13 cellular contexts compared by ENCODE assay signal in genomic region chr4:119209586-119209985, GRCh38. TPM values are rescaled to one million over a fixed set of nuclear protein-coding genes. Genes with fewer than 3 reads are reported as not detected.
DNase-seq lines count a peak whose midpoint lies in the region; ATAC-seq and TF ChIP-seq lines count a peak whose summit lies in the region.
"Had no signal": no experiment of that assay in that cellular context is flagged by ENCODE, and none has a peak within 500 bp of the region (broad histone marks: within the 10 kb centered on the region; RNA-seq: fewer than 3 reads in every experiment).

No MANE protein-coding gene starts in this region.

- no peaks in the 10 kb centered on the region for H3K27me3 ChIP-seq in BLaER1 treated with 17β-estradiol and CSF1 and Interleukin-3, amounts not matched to agents 10 nM and 100 nM
- H3K27me3 ChIP-seq in HCT116 (ENCODE audit: insufficient read depth, low read length): no peaks in the 10 kb centered on the region
- no peaks in the 10 kb centered on the region for H3K27me3 ChIP-seq in mammary epithelial cell (ENCODE audit: insufficient read depth, low read length)
- no peaks in the 10 kb centered on the region for H3K27me3 ChIP-seq in muscle layer of duodenum (ENCODE audit: low read depth, low read length)
- no peaks in the 10 kb centered on the region for H3K27me3 ChIP-seq in WERI-Rb-1 (ENCODE audit: insufficient read depth, low read depth, severe bottlenecking)
- no peaks in the 10 kb centered on the region for H3K27me3 ChIP-seq in endodermal cell (ENCODE audit: control insufficient read depth, insufficient read depth, low read length, poor library complexity, severe bottlenecking)
- H3K27me3 ChIP-seq: gastroesophageal sphincter, upper lobe of right lung had no signal

- WGBS in mammary epithelial cell (ENCODE audit: low coverage, missing lambda C conversion rate): 94% methylated on average over 1 of the region's 1 CpG
- WGBS in endodermal cell (ENCODE audit: insufficient coverage in 1 of 2, insufficient read length in 1 of 2), 2 experiments: 97 to 100% methylated on average over 1 of the region's 1 CpG

- no peaks in the 10 kb centered on the region for H3K36me3 Mint-ChIP-seq in endodermal cell (ENCODE audit: low read depth)
- H3K36me3 Mint-ChIP-seq: CD4-positive, CD25-positive, alpha-beta regulatory T cell had no signal

- no peaks in the 10 kb centered on the region for H3K9me3 Mint-ChIP-seq in endodermal cell
- H3K9me3 Mint-ChIP-seq: CD4-positive, CD25-positive, alpha-beta regulatory T cell had no signal

- no peak overlapping the region for H3K27ac Mint-ChIP-seq in endodermal cell

- H2AFZ ChIP-seq in HCT116 (ENCODE audit: low read depth, low read length, poor library complexity, severe bottlenecking) (no peak overlapping the region), mammary epithelial cell (ENCODE audit: low read depth, low read length) (peak overlapping the region; percentile 47)

- BruUV-seq in HCT116 (replicated peaks; lab: Mats Ljungman, UMichigan) (no TSS peak), mammary epithelial cell (replicated peaks; lab: Mats Ljungman, UMichigan) (no TSS peak)

- dilution Hi-C loops in mammary epithelial cell (cut with HindIII; ENCODE audit: low sequenced_read_pairs): no loop called here

- H3K4me3 ChIP-seq in BLaER1 treated with 17β-estradiol and CSF1 and Interleukin-3, amounts not matched to agents 10 nM and 100 nM: no peak overlapping the region
- H3K4me3 ChIP-seq in HCT116 (replicated peaks in 1 of 2; ENCODE audit: low read depth in 1 of 2, low read length in 2 of 2): peak overlapping the region in 1 of 2 experiments; percentile 18; a peak in 1 of 4 replicates
- H3K4me3 ChIP-seq in mammary epithelial cell (replicated peaks in 1 of 3; ENCODE audit: insufficient read depth in 1 of 3, low read depth in 2 of 3, low read length in 3 of 3): no peak overlapping the region
- no peak overlapping the region for H3K4me3 ChIP-seq in muscle layer of duodenum (ENCODE audit: low read depth in 1 of 2, low read length in 2 of 2)
- no peak overlapping the region for H3K4me3 ChIP-seq in WERI-Rb-1 (ENCODE audit: low read depth, low read length)
- H3K4me3 ChIP-seq in endodermal cell (ENCODE audit: low read length): no peak overlapping the region
- H3K4me3 ChIP-seq: gastroesophageal sphincter, psoas muscle, SK-N-MC, upper lobe of right lung had no signal

- peak overlapping the region in 3 of 11 experiments; percentile 3 to 39 (median 27); a peak in 4 of 22 replicates for H3K27ac ChIP-seq in BLaER1 treated with 17β-estradiol and CSF1 and Interleukin-3, amounts not matched to agents 10 nM and 100 nM
- H3K27ac ChIP-seq in HCT116 (ENCODE audit: low read depth, low read length): peak overlapping the region; percentile 70
- peak overlapping the region; percentile 100 for H3K27ac ChIP-seq in mammary epithelial cell (ENCODE audit: insufficient read depth, low read depth, low read length)
- peak overlapping the region; percentile 62 for H3K27ac ChIP-seq in muscle layer of duodenum (ENCODE audit: low read length)
- H3K27ac ChIP-seq in WERI-Rb-1: no peak overlapping the region
- no peak overlapping the region for H3K27ac ChIP-seq in endodermal cell (ENCODE audit: low read depth, low read length)
- H3K27ac ChIP-seq: psoas muscle, SK-N-MC, upper lobe of right lung had no signal

- CTCF ChIA-PET in HCT116 (lab: Charles Lee) (no interaction called here), mammary epithelial cell (lab: Charles Lee; ENCODE audit: low non-redundant PET) (no interaction called here)

- intact Hi-C loops in HCT116 (cut with micrococcal nuclease): no loop called here
- intact Hi-C loops in mammary epithelial cell (cut with micrococcal nuclease): no loop called here

- ATAC-seq in HCT116: no peak
- ATAC-seq: gastroesophageal sphincter, psoas muscle, upper lobe of right lung had no signal

- in situ Hi-C loops in mammary epithelial cell (cut with MboI; ENCODE audit: low sequenced_read_pairs in 2 of 2): no loop called here

- no peak overlapping the region for H3K4me3 Mint-ChIP-seq in endodermal cell

- H3K27me3 Mint-ChIP-seq in endodermal cell (ENCODE audit: insufficient read depth): no peaks in the 10 kb centered on the region

- no peaks in the 10 kb centered on the region for H3K36me3 ChIP-seq in BLaER1 treated with 17β-estradiol and CSF1 and Interleukin-3, amounts not matched to agents 10 nM and 100 nM
- no peaks in the 10 kb centered on the region for H3K36me3 ChIP-seq in HCT116 (ENCODE audit: control insufficient read depth in 1 of 2, insufficient read depth in 2 of 2, low read length in 2 of 2)
- no peaks in the 10 kb centered on the region for H3K36me3 ChIP-seq in mammary epithelial cell (ENCODE audit: insufficient read depth, low read length)
- H3K36me3 ChIP-seq in muscle layer of duodenum (ENCODE audit: control insufficient read depth in 1 of 2, insufficient read depth in 2 of 2, low read length in 2 of 2): peaks cover 0 to 5% of the 10 kb centered on the region in 2 donors
- H3K36me3 ChIP-seq in WERI-Rb-1: no peaks in the 10 kb centered on the region
- H3K36me3 ChIP-seq in endodermal cell (ENCODE audit: control insufficient read depth, insufficient read depth, low read length): no peaks in the 10 kb centered on the region
- H3K36me3 ChIP-seq: gastroesophageal sphincter, upper lobe of right lung had no signal

- TF ChIP-seq POLR2A in HCT116 (IDR thresholded peaks at IDR 0.05; ENCODE audit: borderline replicate concordance, extremely low read depth, insufficient read depth, insufficient read length): no peak

- POLR2A ChIA-PET in HCT116 (lab: Charles Lee): interaction anchor here (1.5 to 1.7 kb wide), 2 partner anchors 96 to 107 kb away, joined by 3 to 6 read pairs; no protein-coding TSS in a partner anchor

- H4K20me1 ChIP-seq in BLaER1 treated with 17β-estradiol and CSF1 and Interleukin-3, amounts not matched to agents 10 nM and 100 nM: no peaks in the 10 kb centered on the region; a peak in 1 of 22 replicates
- no peaks in the 10 kb centered on the region for H4K20me1 ChIP-seq in HCT116 (ENCODE audit: insufficient read depth)
- H4K20me1 ChIP-seq in mammary epithelial cell (ENCODE audit: insufficient read depth, low read length): no peaks in the 10 kb centered on the region

- DNase-seq in HCT116 (ENCODE audit: low read depth, low spot score) (peak; percentile 44), mammary epithelial cell (no peak), WERI-Rb-1 (no peak), endodermal cell (no peak), NCI-H2227 treated with DMSO at 0.1 percent for 48 hours (lab: John Stamatoyannopoulos, UW) (no peak)
- DNase-seq: NCI-H1105 treated with DMSO at 0.1 percent for 48 hours, psoas muscle, upper lobe of right lung had no signal

- H3K9ac ChIP-seq in BLaER1 treated with 17β-estradiol and CSF1 and Interleukin-3, amounts not matched to agents 10 nM and 100 nM: peak overlapping the region in 1 of 11 experiments; percentile 17; a peak in 1 of 22 replicates
- H3K9ac ChIP-seq in HCT116 (ENCODE audit: low read length) (peak overlapping the region; percentile 51), mammary epithelial cell (ENCODE audit: insufficient read depth, low read length) (peak overlapping the region; percentile 68), endodermal cell (ENCODE audit: extremely low read depth, low read length, poor library complexity, severe bottlenecking) (no peak overlapping the region)

- peaks cover 19 to 70% (median 41%) of the 10 kb centered on the region in 10 experiments for H3K4me1 ChIP-seq in BLaER1 treated with 17β-estradiol and CSF1 and Interleukin-3, amounts not matched to agents 10 nM and 100 nM
- H3K4me1 ChIP-seq in HCT116 (ENCODE audit: control insufficient read depth in 1 of 2, insufficient read depth in 2 of 2, low read length in 2 of 2) (peaks cover 11 to 35% of the 10 kb centered on the region in 2 experiments), mammary epithelial cell (ENCODE audit: insufficient read depth, low read length) (peaks cover 29% of the 10 kb centered on the region), muscle layer of duodenum (ENCODE audit: control insufficient read depth in 1 of 2, insufficient read depth in 2 of 2, low read length in 2 of 2) (peaks cover 3 to 4% of the 10 kb centered on the region in 2 donors), endodermal cell (ENCODE audit: control insufficient read depth, insufficient read depth, low read length) (peaks cover 18% of the 10 kb centered on the region)

- peaks cover 50% of the 10 kb centered on the region for H3K4me1 Mint-ChIP-seq in endodermal cell

- peaks cover 25% of the 10 kb centered on the region for H3K79me2 ChIP-seq in HCT116 (ENCODE audit: insufficient read depth, low read length)
- H3K79me2 ChIP-seq in mammary epithelial cell (ENCODE audit: insufficient read depth, low read length): peaks cover 26% of the 10 kb centered on the region

- RAD21 ChIA-PET in HCT116 (lab: Charles Lee; ENCODE audit: low non-redundant PET in 1 of 2, low total read pairs in 2 of 2, uncharacterized antibody in 2 of 2, unreplicated experiment in 2 of 2): no interaction called here

- no peaks in the 10 kb centered on the region for H3K9me2 ChIP-seq in HCT116 (ENCODE audit: insufficient read depth)

- peak overlapping the region in 6 of 11 experiments; percentile 20 to 90 (median 39); a peak in 11 of 22 replicates for H3K4me2 ChIP-seq in BLaER1 treated with 17β-estradiol and CSF1 and Interleukin-3, amounts not matched to agents 10 nM and 100 nM
- H3K4me2 ChIP-seq in HCT116 (ENCODE audit: low read length) (peak overlapping the region; percentile 80), mammary epithelial cell (ENCODE audit: insufficient read depth, low read depth, low read length) (peak overlapping the region; percentile 61)

- H3K9me3 ChIP-seq in BLaER1 treated with 17β-estradiol and CSF1 and Interleukin-3, amounts not matched to agents 10 nM and 100 nM (replicated peaks in 1 of 11): no peaks in the 10 kb centered on the region
- no peaks in the 10 kb centered on the region for H3K9me3 ChIP-seq in HCT116 (ENCODE audit: control insufficient read depth in 1 of 2, insufficient read depth in 1 of 2, low read depth in 1 of 2, low read length in 2 of 2)
- H3K9me3 ChIP-seq in mammary epithelial cell (replicated peaks; ENCODE audit: insufficient read depth, low read length): no peaks in the 10 kb centered on the region
- H3K9me3 ChIP-seq in muscle layer of duodenum (ENCODE audit: control insufficient read depth in 1 of 2, low read length in 2 of 2): no peaks in the 10 kb centered on the region
- peaks cover 3% of the 10 kb centered on the region for H3K9me3 ChIP-seq in WERI-Rb-1 (ENCODE audit: severe bottlenecking)
- no peaks in the 10 kb centered on the region for H3K9me3 ChIP-seq in endodermal cell (ENCODE audit: control insufficient read depth, low read length)
- H3K9me3 ChIP-seq: gastroesophageal sphincter, psoas muscle, upper lobe of right lung had no signal

- TF ChIP-seq CTCF in HCT116 (IDR thresholded peaks at IDR 0.05 in 2 of 3, conservative IDR thresholded peaks at IDR 0.05 in 1 of 3; ENCODE audit: borderline replicate concordance in 1 of 3, insufficient read depth in 1 of 3, low read depth in 2 of 3, low read length in 2 of 3) (no peak), mammary epithelial cell (conservative IDR thresholded peaks at IDR 0.05 in 1 of 2, IDR thresholded peaks at IDR 0.05 in 1 of 2; ENCODE audit: extremely low read depth in 1 of 2, insufficient read depth in 1 of 2, low read depth in 1 of 2, low read length in 2 of 2) (no peak), WERI-Rb-1 (IDR thresholded peaks at IDR 0.05; ENCODE audit: low read depth, low read length) (no peak), endodermal cell (conservative IDR thresholded peaks at IDR 0.05) (no peak)

- no peak for TF ChIP-seq RAD21 in HCT116 (IDR thresholded peaks at IDR 0.05; ENCODE audit: low read depth)

RNA-seq across cellular contexts. Expression of gene USP53, which starts 2.9 kb away (rescaled TPM):
- total RNA-seq in HCT116 (2021; ENCODE audit: unreplicated experiment): 22.0 TPM
- polyA plus RNA-seq in HCT116 (2012): 9.3 and 9.7 TPM in 2 replicates
- total RNA-seq in mammary epithelial cell: 10 to 100 TPM; 41.1 to 62.0 TPM
- 10.4 TPM for polyA plus RNA-seq in mammary epithelial cell
- polyA minus RNA-seq in mammary epithelial cell: 25.0 TPM
- 10 to 100 TPM; 32.6 to 60.8 TPM for total RNA-seq in endodermal cell
- polyA plus RNA-seq in endodermal cell (2013, experiment 1 of 2): 10.2 TPM
- 10.1 TPM for polyA plus RNA-seq in endodermal cell (2013, experiment 2 of 2)

Comparison
In these comparisons a context has a peak if more than half of its experiments do, and no peak if none do; other contexts are left out.
1. H3K27ac ChIP-seq: peak in HCT116 (single experiment), mammary epithelial cell (single experiment) and muscle layer of duodenum (single experiment); none in WERI-Rb-1 (single experiment) and endodermal cell (single experiment).
2. Peak in every context shown above with its lines, with median percentiles within 50 percentile points of each other: H3K4me2 ChIP-seq.